12 cellular contexts compared by ENCODE assay signal in genomic region chr10:29692121-29692539, GRCh38. TPM values are rescaled to one million over a fixed set of nuclear protein-coding genes. Genes with fewer than 3 reads are reported as not detected.
DNase-seq lines count a peak whose midpoint lies in the region; ATAC-seq and TF ChIP-seq lines count a peak whose summit lies in the region.
"Had no signal": no experiment of that assay in that cellular context is flagged by ENCODE, and none has a peak within 500 bp of the region (broad histone marks: within the 10 kb centered on the region; RNA-seq: fewer than 3 reads in every experiment).

No MANE protein-coding gene starts in this region.

- intact Hi-C loops in left ventricle myocardium superior (cut with micrococcal nuclease) (no loop called here), sigmoid colon (cut with DNase I) (no loop called here), natural killer cell (cut with micrococcal nuclease) (no loop called here)

- H3K9me3 ChIP-seq in sigmoid colon = no peaks in the 10 kb centered on the region
- H3K9me3 ChIP-seq: right lobe of liver had no signal

- peak in 1 of 4 donors; percentile 53 for TF ChIP-seq EP300 in sigmoid colon (IDR thresholded peaks at IDR 0.05)

- H3K4me1 Mint-ChIP-seq in activated naive CD8-positive, alpha-beta T cell treated with anti-CD3 and anti-CD28 coated beads for 36 hours = peaks cover 27% of the 10 kb centered on the region
- peaks cover 23 to 36% of the 10 kb centered on the region in 2 donors for H3K4me1 Mint-ChIP-seq in natural killer cell

- WGBS in sigmoid colon, 2 donors = 77 to 89% methylated on average over 5 of the region's 5 CpGs

- peaks cover 0 to 92% (median 83%) of the 10 kb centered on the region in 4 donors for H3K4me1 ChIP-seq in sigmoid colon

- no peak overlapping the region for H3K27ac Mint-ChIP-seq in activated naive CD8-positive, alpha-beta T cell treated with anti-CD3 and anti-CD28 coated beads for 36 hours
- no peak overlapping the region for H3K27ac Mint-ChIP-seq in natural killer cell
- H3K27ac Mint-ChIP-seq: HFFc6 had no signal

- H3K36me3 ChIP-seq in H7 (replicated peaks; ENCODE audit: control insufficient read depth, insufficient read depth, low read length) (no peaks in the 10 kb centered on the region), sigmoid colon (peaks cover 0 to 14% (median 0%) of the 10 kb centered on the region in 4 donors)
- H3K36me3 ChIP-seq: right lobe of liver had no signal

- TF ChIP-seq POLR2A in sigmoid colon (IDR thresholded peaks at IDR 0.05) = no peak

- no peaks in the 10 kb centered on the region for H3K9me3 Mint-ChIP-seq in activated naive CD8-positive, alpha-beta T cell treated with anti-CD3 and anti-CD28 coated beads for 36 hours
- H3K9me3 Mint-ChIP-seq in natural killer cell = no peaks in the 10 kb centered on the region
- H3K9me3 Mint-ChIP-seq: HFFc6 had no signal

- DNase-seq in H7 (peak; percentile 68), astrocyte of the hippocampus (ENCODE audit: low read depth, low spot score) (peak; percentile 58), left ventricle myocardium superior (no peak), sigmoid colon (no peak), GDM1 (lab: John Stamatoyannopoulos, UW) (no peak), natural killer cell (no peak)
- no peak for DNase-seq in activated T-cell treated with anti-CD3 and anti-CD28 coated beads, Interleukin-2, amount 50 U/mL, for 48 hours
- DNase-seq in activated naive CD8-positive, alpha-beta T cell treated with anti-CD3 and anti-CD28 coated beads for 36 hours = no peak
- DNase-seq: NCI-H2081 treated with DMSO at 0.1 percent for 48 hours; right lobe of liver; stimulated activated naive CD8-positive, alpha-beta T cell treated with anti-CD3 and anti-CD28 coated beads, Interleukin-15, Interleukin-2, amounts not matched to agents 100 U/mL and 50 U/mL, for 24 hours had no signal

- H3K36me3 Mint-ChIP-seq in activated naive CD8-positive, alpha-beta T cell treated with anti-CD3 and anti-CD28 coated beads for 36 hours = peaks cover 1% of the 10 kb centered on the region
- no peaks in the 10 kb centered on the region for H3K36me3 Mint-ChIP-seq in natural killer cell

- TF ChIP-seq CTCF in sigmoid colon (IDR thresholded peaks at IDR 0.05) = no peak
- TF ChIP-seq CTCF in natural killer cell (IDR thresholded peaks at IDR 0.05) = no peak

- H3K4me3 ChIP-seq in H7 (ENCODE audit: insufficient read depth, low read depth, low read length) = no peak overlapping the region
- peak overlapping the region in 2 of 4 donors; percentile 4 to 20 for H3K4me3 ChIP-seq in sigmoid colon
- H3K4me3 ChIP-seq: right lobe of liver had no signal

- ATAC-seq in left ventricle myocardium superior (peak; percentile 45), natural killer cell (no peak)
- ATAC-seq: stimulated activated naive CD8-positive, alpha-beta T cell treated with anti-CD3 and anti-CD28 coated beads, Interleukin-15, Interleukin-2, amounts not matched to agents 100 U/mL and 50 U/mL, for 24 hours had no signal

- no peaks in the 10 kb centered on the region for H3K27me3 Mint-ChIP-seq in activated naive CD8-positive, alpha-beta T cell treated with anti-CD3 and anti-CD28 coated beads for 36 hours
- H3K27me3 Mint-ChIP-seq in natural killer cell (ENCODE audit: low read depth in 2 of 2) = no peaks in the 10 kb centered on the region

- no peak overlapping the region for H3K4me3 Mint-ChIP-seq in activated naive CD8-positive, alpha-beta T cell treated with anti-CD3 and anti-CD28 coated beads for 36 hours
- no peak overlapping the region for H3K4me3 Mint-ChIP-seq in natural killer cell
- H3K4me3 Mint-ChIP-seq: HFFc6 had no signal

- no peaks in the 10 kb centered on the region for H3K27me3 ChIP-seq in H7 (ENCODE audit: control insufficient read depth, insufficient read depth, low read length)
- H3K27me3 ChIP-seq in sigmoid colon = no peaks in the 10 kb centered on the region
- H3K27me3 ChIP-seq: right lobe of liver had no signal

- peak overlapping the region; percentile 77 to 87 (median 84) for H3K27ac ChIP-seq in sigmoid colon
- H3K27ac ChIP-seq: right lobe of liver had no signal

RNA-seq across cellular contexts. Expression of gene SVIL, which starts 57.4 kb away (rescaled TPM):
- total RNA-seq in H7 (2014; rRNA removed; shearing (Covaris generic)) = 14.5 and 17.2 TPM in 2 replicates
- 302 TPM for total RNA-seq in left ventricle myocardium superior
- total RNA-seq in sigmoid colon = 1,000 to 10,000 TPM in 1 of 4 donors, 100 to 1,000 TPM in 3; 637 to 1,443 (median 763) TPM
- polyA plus RNA-seq in sigmoid colon = 10 to 100 TPM in 2 of 3 donors, 1 to 10 TPM in 1; 8.3 to 42.5 (median 10.8) TPM
- total RNA-seq in activated naive CD8-positive, alpha-beta T cell treated with anti-CD3 and anti-CD28 coated beads for 36 hours = 1 to 10 TPM; 8.5 to 9.6 TPM
- total RNA-seq in natural killer cell = 10 to 100 TPM; 24.9 to 57.2 (median 33.5) TPM

Comparison
In these comparisons a context has a peak if more than half of its experiments do, and no peak if none do; other contexts are left out.
1. DNase-seq: peak in H7 (single experiment) and astrocyte of the hippocampus (single experiment); none in left ventricle myocardium superior (single experiment), sigmoid colon (single experiment), activated T-cell treated with anti-CD3 and anti-CD28 coated beads, Interleukin-2, amount 50 U/mL, for 48 hours (0 of 2), activated naive CD8-positive, alpha-beta T cell treated with anti-CD3 and anti-CD28 coated beads for 36 hours (single experiment), GDM1 (single experiment) and natural killer cell (single experiment).